In genomic region chr20:45425561-45425960, GRCh38 we compare ENCODE assay signal across 18 cellular contexts. TPM values are rescaled to one million over a fixed set of nuclear protein-coding genes. Genes with fewer than 3 reads are reported as not detected.
DNase-seq lines count a peak whose midpoint lies in the region; ATAC-seq, FAIRE-seq and TF ChIP-seq lines count a peak whose summit lies in the region.
"Had no signal": no experiment of that assay in that cellular context is flagged by ENCODE, and none has a peak within 500 bp of the region (broad histone marks: within the 10 kb centered on the region; RNA-seq: fewer than 3 reads in every experiment).

No MANE protein-coding gene starts in this region.

- H3K27ac Mint-ChIP-seq in astrocyte (ENCODE audit: unreplicated experiment) (no peak overlapping the region), memory B cell (peak overlapping the region; percentile 79)
- H3K27ac Mint-ChIP-seq: CD8-positive, alpha-beta T cell; HFFc6 had no signal

- no peaks in the 10 kb centered on the region for H3K4me1 Mint-ChIP-seq in astrocyte (ENCODE audit: low read depth, unreplicated experiment)
- peaks cover 2% of the 10 kb centered on the region for H3K4me1 Mint-ChIP-seq in memory B cell

- no peaks in the 10 kb centered on the region for H3K9me2 ChIP-seq in PC-3 (replicated peaks; ENCODE audit: low read length)

- H3K9me3 Mint-ChIP-seq in astrocyte (ENCODE audit: unreplicated experiment) (no peaks in the 10 kb centered on the region), memory B cell (no peaks in the 10 kb centered on the region)
- H3K9me3 Mint-ChIP-seq: CD8-positive, alpha-beta T cell; HFFc6 had no signal

- peaks cover 7% of the 10 kb centered on the region for H3K36me3 Mint-ChIP-seq in astrocyte (ENCODE audit: low read depth, unreplicated experiment)
- H3K36me3 Mint-ChIP-seq in memory B cell, result peaks cover 27% of the 10 kb centered on the region

- H3K27me3 Mint-ChIP-seq in astrocyte (ENCODE audit: low read depth, unreplicated experiment) (no peaks in the 10 kb centered on the region), memory B cell (no peaks in the 10 kb centered on the region)

- peaks cover 44% of the 10 kb centered on the region for H3K36me3 ChIP-seq in PC-3 (ENCODE audit: low read depth, low read length)
- peaks cover 25% of the 10 kb centered on the region for H3K36me3 ChIP-seq in astrocyte (ENCODE audit: insufficient read depth, low read length)

- no peak overlapping the region for H3K4me3 ChIP-seq in PC-3 (ENCODE audit: low read length)
- no peak overlapping the region for H3K4me3 ChIP-seq in astrocyte (ENCODE audit: insufficient read depth, low read depth, low read length)

- DNase-seq in PC-3 (no peak), astrocyte (ENCODE audit: low read depth) (no peak), memory B cell (ENCODE audit: low spot score in 2 of 2) (no peak), hippocampal formation (lab: John Stamatoyannopoulos, UW) (no peak), iPS-NIHi7 (ENCODE audit: extremely low spot score) (no peak)
- DNase-seq in stimulated activated CD4-positive, alpha-beta T cell treated with anti-CD3 and anti-CD28 coated beads, Interleukin-2, amount 100 ng/mL, for 24 hours, result no peak
- DNase-seq: BE2C; CD8-positive, alpha-beta T cell; COR-L47; DMS53; GF-D8; HCEC 1CT; HFFc6 had no signal

- H3K9ac ChIP-seq in PC-3 (ENCODE audit: low read length) (no peak overlapping the region), astrocyte (ENCODE audit: low read length) (no peak overlapping the region)

- H3K9me3 ChIP-seq in PC-3 (ENCODE audit: low read length) (no peaks in the 10 kb centered on the region), astrocyte (ENCODE audit: insufficient read depth, low read depth, low read length) (no peaks in the 10 kb centered on the region)
- H3K9me3 ChIP-seq: BE2C had no signal

- H3K4me3 Mint-ChIP-seq in astrocyte (ENCODE audit: unreplicated experiment) (peak overlapping the region; percentile 20), memory B cell (no peak overlapping the region)
- H3K4me3 Mint-ChIP-seq: CD8-positive, alpha-beta T cell; HFFc6 had no signal

- no peaks in the 10 kb centered on the region for H3K4me1 ChIP-seq in PC-3 (ENCODE audit: insufficient read depth, low read length)
- no peaks in the 10 kb centered on the region for H3K4me1 ChIP-seq in astrocyte (ENCODE audit: insufficient read depth, low read length)

- no peak for FAIRE-seq in astrocyte (lab: Jason Lieb, UNC)
- FAIRE-seq: A204.1 had no signal

- CTCF ChIA-PET in PC-3 (lab: Charles Lee), result no interaction called here

- no peaks in the 10 kb centered on the region for H3F3A ChIP-seq in PC-3 (ENCODE audit: low read length, unreplicated experiment)

- ATAC-seq in PC-3, result no peak
- ATAC-seq in memory B cell (ENCODE audit: low read depth), result no peak
- ATAC-seq: CD8-positive, alpha-beta T cell had no signal

- H4K20me1 ChIP-seq in PC-3 (ENCODE audit: low read length), result no peaks in the 10 kb centered on the region
- no peaks in the 10 kb centered on the region for H4K20me1 ChIP-seq in astrocyte (ENCODE audit: insufficient read depth, low read length)

- intact Hi-C loops in PC-3 (cut with micrococcal nuclease), result no loop called here

- TF ChIP-seq CTCF in PC-3 (conservative IDR thresholded peaks at IDR 0.05; ENCODE audit: low read depth, low read length), result no peak
- no peak for TF ChIP-seq CTCF in astrocyte (IDR thresholded peaks at IDR 0.05; ENCODE audit: insufficient read depth, low read depth, low read length)

- H3K27me3 ChIP-seq in PC-3 (ENCODE audit: low read length) (no peaks in the 10 kb centered on the region), astrocyte (ENCODE audit: insufficient read depth, low read length) (no peaks in the 10 kb centered on the region)
- H3K27me3 ChIP-seq: BE2C had no signal

- no peak overlapping the region for H2AFZ ChIP-seq in PC-3 (ENCODE audit: low read length)
- H2AFZ ChIP-seq in astrocyte (ENCODE audit: low read depth, low read length), result no peak overlapping the region

- H3K27ac ChIP-seq in PC-3 (ENCODE audit: low read length) (no peak overlapping the region), astrocyte (ENCODE audit: low read depth, low read length) (no peak overlapping the region), temporal lobe (ENCODE audit: low read depth, low read length) (peak overlapping the region; percentile 22)
- H3K27ac ChIP-seq: C4-2B had no signal

- no peak overlapping the region for H3K4me2 ChIP-seq in PC-3 (ENCODE audit: low read length)
- no peak overlapping the region for H3K4me2 ChIP-seq in astrocyte (ENCODE audit: low read length)

- POLR2A ChIA-PET in PC-3 (lab: Charles Lee; ENCODE audit: unreplicated experiment), result no interaction called here

- peaks cover 5% of the 10 kb centered on the region; the same call in 1 of the 2 replicates for H3K79me2 ChIP-seq in PC-3 (ENCODE audit: low read length)
- H3K79me2 ChIP-seq in astrocyte (ENCODE audit: insufficient read depth, low read length), result no peaks in the 10 kb centered on the region

- TSS peak; percentile 22 for BruUV-seq in PC-3 (replicated peaks; lab: Mats Ljungman, UMichigan)

RNA-seq across cellular contexts. Expression of gene PIGT, which starts 9.6 kb away (rescaled TPM):
- 101 and 129 TPM in 2 replicates for total RNA-seq in PC-3 (2014; rRNA removed)
- 83.7 and 91.4 TPM in 2 replicates for total RNA-seq in astrocyte
- total RNA-seq in temporal lobe, result 8.6 TPM

RNA-seq across cellular contexts. Expression of gene DBNDD2, which starts 17.5 kb away (rescaled TPM):
- total RNA-seq in PC-3 (2014; rRNA removed) (7.7 and 8.5 TPM in 2 replicates), astrocyte (10.7 and 11.3 TPM in 2 replicates), temporal lobe (7.4 TPM)

RNA-seq across cellular contexts. Expression of gene WFDC2, which starts 44.0 kb away (rescaled TPM):
- not detected in 2 replicates for total RNA-seq in PC-3 (2014; rRNA removed)
- total RNA-seq in astrocyte, result 2.4 and 4.1 TPM in 2 replicates
- total RNA-seq in temporal lobe, result 3.7 TPM
- total RNA-seq: CD8-positive, alpha-beta T cell; H4; HT1080 had no signal

RNA-seq across cellular contexts. Expression of gene TP53TG5, which starts 47.4 kb away (rescaled TPM):
- not detected in 2 replicates for total RNA-seq in PC-3 (2014; rRNA removed)
- total RNA-seq in astrocyte, result not detected in 2 replicates
- not detected for total RNA-seq in temporal lobe
- total RNA-seq: H4, HFFc6, HT1080 had no signal
